ENCODE assay signal across 25 cellular contexts in the genomic region with DNA sequence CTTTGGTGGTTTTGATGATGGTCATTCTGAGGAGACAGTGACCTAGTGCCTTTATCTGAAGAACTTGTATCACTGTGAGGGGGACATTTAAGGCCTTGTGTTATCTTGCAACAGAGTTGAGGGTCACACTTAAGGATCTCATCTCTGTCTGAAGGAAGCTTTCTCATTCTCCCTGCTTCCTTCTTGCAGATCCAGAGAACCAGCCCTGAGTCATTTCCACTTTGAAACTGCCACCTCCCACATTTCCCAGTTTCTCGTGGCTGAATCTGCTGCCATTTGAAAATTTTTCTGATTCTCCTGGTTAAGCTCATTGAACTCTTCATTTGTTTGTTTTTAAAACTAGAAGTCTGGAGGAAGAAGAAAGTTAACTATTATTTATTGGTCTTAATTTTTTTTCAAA.
A peak's percentile ranks its signal among the peaks of the same experiment; 100 is the strongest.
DNase-seq lines count a peak whose midpoint lies in the region; ATAC-seq and TF ChIP-seq lines count a peak whose summit lies in the region.
"Had no signal": no experiment of that assay in that cellular context is flagged by ENCODE, and none has a peak within 500 bp of the region (broad histone marks: within the 10 kb centered on the region; RNA-seq: fewer than 3 reads in every experiment).

No MANE protein-coding gene starts in this region.

- TF ChIP-seq CTCF in brain microvascular endothelial cell (IDR thresholded peaks at IDR 0.05; ENCODE audit: low read depth, low read length, missing control alignments) = no peak

- H3K4me3 ChIP-seq in brain microvascular endothelial cell (ENCODE audit: low read depth, low read length) = no peak overlapping the region
- H3K4me3 ChIP-seq: A549, esophagus muscularis mucosa, heart right ventricle had no signal

- no peaks in the 10 kb centered on the region for H3K36me3 ChIP-seq in brain microvascular endothelial cell (replicated peaks)
- H3K36me3 ChIP-seq: esophagus muscularis mucosa, heart right ventricle had no signal

- peak overlapping the region; percentile 65 for H3K27ac ChIP-seq in brain microvascular endothelial cell
- H3K27ac ChIP-seq: A549, esophagus muscularis mucosa had no signal

- no peak for ATAC-seq in GM21619 (IDR thresholded peaks at IDR 0.05; ENCODE audit: unreplicated experiment)
- no peak for ATAC-seq in HG03159 (IDR thresholded peaks at IDR 0.05; ENCODE audit: unreplicated experiment)
- ATAC-seq: A549; activated CD4-positive, CD25-positive, alpha-beta regulatory T cell treated with anti-CD3 and anti-CD28 coated beads, Interleukin-2, amount 50 U/mL, for 24 hours; activated CD8-positive, alpha-beta T cell treated with anti-CD3 and anti-CD28 coated beads, Interleukin-2, amount 10 ng/mL, durations not matched to agents 7 days and 5 days; heart right ventricle had no signal

- peak; percentile 18 for DNase-seq in A172 (ENCODE audit: low spot score)
- peak; percentile 46 for DNase-seq in HCEC 1CT
- DNase-seq in brain microvascular endothelial cell = peak; percentile 67
- peak; percentile 40 for DNase-seq in kidney glomerular epithelial cell (lab: John Stamatoyannopoulos, UW)
- DNase-seq in HEK293T (ENCODE audit: extremely low spot score) = no peak
- DNase-seq in germinal center (ENCODE audit: low spot score) = no peak
- DNase-seq: activated CD8-positive, alpha-beta T cell treated with anti-CD3 and anti-CD28 coated beads, Interleukin-2, amount 10 ng/mL, durations not matched to agents 7 days and 5 days; activated naive CD4-positive, alpha-beta T cell; activated T-cell treated with anti-CD3 and anti-CD28 coated beads, Interleukin-2, amount 50 U/mL, for 24 hours; amygdala; DMS 273 treated with DMSO at 0.1 percent for 48 hours; effector CD4-positive, alpha-beta T cell; H7; heart right ventricle; NCI-H1417; NCI-H2107; NCI-H510A treated with DMSO at 0.1 percent for 48 hours; NK-92 treated with Interleukin-12 subunit alpha and Interleukin-12 subunit beta, amount 100 ng/mL, for 24 hours; retina; stimulated activated CD4-positive, alpha-beta T cell treated with anti-CD3 and anti-CD28 coated beads, Interleukin-12 subunit alpha, Interleukin-12 subunit beta, amount 100 ng/mL, for 4 hours had no signal

- no peaks in the 10 kb centered on the region for H3K27me3 ChIP-seq in brain microvascular endothelial cell (replicated peaks)
- H3K27me3 ChIP-seq: esophagus muscularis mucosa, heart right ventricle had no signal

- in situ Hi-C loops in brain microvascular endothelial cell (cut with HindIII; ENCODE audit: low pct_ligation_motif_present, low sequenced_read_pairs) = no loop called here

- POLR2A ChIA-PET in HEK293T (lab: Yijun Ruan, JAX) = no interaction called here

- CTCF ChIA-PET in HEK293T (lab: Yijun Ruan, JAX) = no interaction called here

TF ChIP-seq in HEK293T, 16 proteins besides CTCF, POLR2A, EP300 and RAD21:
- no peak for TF ChIP-seq ZNF384 (IDR thresholded peaks at IDR 0.05)
- no peak for TF ChIP-seq SUZ12 (IDR thresholded peaks at IDR 0.05)
- TF ChIP-seq FOXA1 (IDR thresholded peaks at IDR 0.05) = no peak
- TF ChIP-seq ARNT (IDR thresholded peaks at IDR 0.05) = no peak
- no peak for TF ChIP-seq FOXK2 (IDR thresholded peaks at IDR 0.05)
- TF ChIP-seq HDGF (IDR thresholded peaks at IDR 0.05; ENCODE audit: borderline replicate concordance) = no peak
- TF ChIP-seq TARDBP (IDR thresholded peaks at IDR 0.05) = no peak
- TF ChIP-seq BHLHE40 (IDR thresholded peaks at IDR 0.05; ENCODE audit: borderline replicate concordance) = no peak
- TF ChIP-seq CTBP1 (IDR thresholded peaks at IDR 0.05; ENCODE audit: borderline replicate concordance) = no peak
- TF ChIP-seq SP1 (IDR thresholded peaks at IDR 0.05) = no peak
- no peak for TF ChIP-seq NFRKB (IDR thresholded peaks at IDR 0.05)
- no peak for TF ChIP-seq L3MBTL2 (conservative IDR thresholded peaks at IDR 0.05)
- TF ChIP-seq, protein P1, sequence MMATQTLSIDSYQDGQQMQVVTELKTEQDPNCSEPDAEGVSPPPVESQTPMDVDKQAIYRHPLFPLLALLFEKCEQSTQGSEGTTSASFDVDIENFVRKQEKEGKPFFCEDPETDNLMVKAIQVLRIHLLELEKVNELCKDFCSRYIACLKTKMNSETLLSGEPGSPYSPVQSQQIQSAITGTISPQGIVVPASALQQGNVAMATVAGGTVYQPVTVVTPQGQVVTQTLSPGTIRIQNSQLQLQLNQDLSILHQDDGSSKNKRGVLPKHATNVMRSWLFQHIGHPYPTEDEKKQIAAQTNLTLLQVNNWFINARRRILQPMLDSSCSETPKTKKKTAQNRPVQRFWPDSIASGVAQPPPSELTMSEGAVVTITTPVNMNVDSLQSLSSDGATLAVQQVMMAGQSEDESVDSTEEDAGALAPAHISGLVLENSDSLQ (IDR thresholded peaks at IDR 0.05) = no peak
- TF ChIP-seq ELF4 (IDR thresholded peaks at IDR 0.05) = no peak
- no peak for TF ChIP-seq FOXM1 (IDR thresholded peaks at IDR 0.05; ENCODE audit: borderline replicate concordance)
- TF ChIP-seq LEF1 (IDR thresholded peaks at IDR 0.05; ENCODE audit: borderline replicate concordance) = no peak

Comparison
In these comparisons a context has a peak if more than half of its experiments do, and no peak if none do; other contexts are left out.
1. DNase-seq: peak in A172 (single experiment), HCEC 1CT (single experiment), brain microvascular endothelial cell (single experiment) and kidney glomerular epithelial cell (single experiment); none in HEK293T (single experiment) and germinal center (single experiment).